ENCODE assay signal across 18 cellular contexts in genomic region chr7:155848691-155849690, GRCh38. TPM values are rescaled to one million over a fixed set of nuclear protein-coding genes. Genes with fewer than 3 reads are reported as not detected.
"Had no signal": no experiment of that assay in that cellular context is flagged by ENCODE, and none has a peak within 500 bp of the region (broad histone marks: within the 10 kb centered on the region; RNA-seq: fewer than 3 reads in every experiment).

No MANE protein-coding gene starts in this region.

- H3K9me3 Mint-ChIP-seq: activated CD4-positive, alpha-beta T cell treated with anti-CD3 and anti-CD28 coated beads, Interleukin-2, amount 10 ng/mL, durations not matched to agents 24 days and 14 days; dendritic cell treated with granulocyte-macrophage colony-stimulating factor and Interleukin-4, amounts not matched to agents 40 ng/mL and 50 ng/mL, for 4 days; T-helper 2 cell treated with Interferon-gamma antibody and Interleukin-4, amounts not matched to agents 5 μg/mL and 100 μg/mL, for 36 hours; type B pancreatic cell had no signal

- H3K9me3 ChIP-seq: pancreas had no signal

- H3K4me1 Mint-ChIP-seq: activated CD4-positive, alpha-beta T cell treated with anti-CD3 and anti-CD28 coated beads, Interleukin-2, amount 10 ng/mL, durations not matched to agents 24 days and 14 days had no signal

- H3K27me3 ChIP-seq: foreskin keratinocyte, pancreas had no signal

- H3K36me3 ChIP-seq: pancreas had no signal

- H3K4me1 ChIP-seq: foreskin keratinocyte, pancreas had no signal

- H3K27me3 Mint-ChIP-seq: activated CD4-positive, alpha-beta T cell treated with anti-CD3 and anti-CD28 coated beads, Interleukin-2, amount 10 ng/mL, durations not matched to agents 24 days and 14 days; dendritic cell treated with granulocyte-macrophage colony-stimulating factor and Interleukin-4, amounts not matched to agents 40 ng/mL and 50 ng/mL, for 4 days; type B pancreatic cell had no signal

- H3K4me3 ChIP-seq: pancreas had no signal

- H3K27ac Mint-ChIP-seq: activated CD4-positive, alpha-beta T cell treated with anti-CD3 and anti-CD28 coated beads, Interleukin-2, amount 10 ng/mL, durations not matched to agents 24 days and 14 days; activated T-cell treated with anti-CD3 and anti-CD28 coated beads, Interleukin-2, amount 50 U/mL, for 72 hours; dendritic cell treated with granulocyte-macrophage colony-stimulating factor and Interleukin-4, amounts not matched to agents 40 ng/mL and 50 ng/mL, for 4 days; T-helper 2 cell treated with Interferon-gamma antibody and Interleukin-4, amounts not matched to agents 5 μg/mL and 100 μg/mL, for 36 hours; type B pancreatic cell had no signal

- ATAC-seq: activated T-cell treated with anti-CD3 and anti-CD28 coated beads, Interleukin-2, amount 50 U/mL, for 72 hours; foreskin keratinocyte; pancreas had no signal

- DNase-seq: activated CD4-positive, alpha-beta T cell treated with anti-CD3 and anti-CD28 coated beads, Interleukin-2, amount 10 ng/mL, durations not matched to agents 24 days and 14 days; activated CD4-positive, CD25-positive, alpha-beta regulatory T cell; activated CD8-positive, alpha-beta memory T cell treated with anti-CD3 and anti-CD28 coated beads, Interleukin-2, amount 50 U/mL, for 48 hours; activated T-cell treated with anti-CD3 and anti-CD28 coated beads, Interleukin-2, amount 50 U/mL, for 72 hours; cerebellar nuclear complex; effector memory CD4-positive, alpha-beta T cell; foreskin keratinocyte; kidney glomerular epithelial cell; mesendoderm; pancreas; stimulated activated CD4-positive, alpha-beta T cell treated with anti-CD3 and anti-CD28 coated beads, Interleukin-15, amount 100 ng/mL, for 24 hours; stimulated activated CD4-positive, alpha-beta T cell treated with anti-CD3 and anti-CD28 coated beads, Interleukin-4, amount 100 ng/mL, for 24 hours; stimulated activated naive CD4-positive, alpha-beta T cell; substantia nigra had no signal

- H3K27ac ChIP-seq: foreskin keratinocyte, pancreas had no signal

- H3K36me3 Mint-ChIP-seq: type B pancreatic cell had no signal

- H3K4me3 Mint-ChIP-seq: activated CD4-positive, alpha-beta T cell treated with anti-CD3 and anti-CD28 coated beads, Interleukin-2, amount 10 ng/mL, durations not matched to agents 24 days and 14 days; activated T-cell treated with anti-CD3 and anti-CD28 coated beads, Interleukin-2, amount 50 U/mL, for 72 hours; dendritic cell treated with granulocyte-macrophage colony-stimulating factor and Interleukin-4, amounts not matched to agents 40 ng/mL and 50 ng/mL, for 4 days; T-helper 2 cell treated with Interferon-gamma antibody and Interleukin-4, amounts not matched to agents 5 μg/mL and 100 μg/mL, for 36 hours; type B pancreatic cell had no signal

RNA-seq across cellular contexts. Expression of gene SHH, which starts 36.7 kb away (rescaled TPM):
- total RNA-seq: activated CD4-positive, alpha-beta T cell treated with anti-CD3 and anti-CD28 coated beads, Interleukin-2, amount 10 ng/mL, durations not matched to agents 24 days and 14 days; lower leg skin had no signal
